ENCODE assay signal across 1 cellular context in the genomic region with DNA sequence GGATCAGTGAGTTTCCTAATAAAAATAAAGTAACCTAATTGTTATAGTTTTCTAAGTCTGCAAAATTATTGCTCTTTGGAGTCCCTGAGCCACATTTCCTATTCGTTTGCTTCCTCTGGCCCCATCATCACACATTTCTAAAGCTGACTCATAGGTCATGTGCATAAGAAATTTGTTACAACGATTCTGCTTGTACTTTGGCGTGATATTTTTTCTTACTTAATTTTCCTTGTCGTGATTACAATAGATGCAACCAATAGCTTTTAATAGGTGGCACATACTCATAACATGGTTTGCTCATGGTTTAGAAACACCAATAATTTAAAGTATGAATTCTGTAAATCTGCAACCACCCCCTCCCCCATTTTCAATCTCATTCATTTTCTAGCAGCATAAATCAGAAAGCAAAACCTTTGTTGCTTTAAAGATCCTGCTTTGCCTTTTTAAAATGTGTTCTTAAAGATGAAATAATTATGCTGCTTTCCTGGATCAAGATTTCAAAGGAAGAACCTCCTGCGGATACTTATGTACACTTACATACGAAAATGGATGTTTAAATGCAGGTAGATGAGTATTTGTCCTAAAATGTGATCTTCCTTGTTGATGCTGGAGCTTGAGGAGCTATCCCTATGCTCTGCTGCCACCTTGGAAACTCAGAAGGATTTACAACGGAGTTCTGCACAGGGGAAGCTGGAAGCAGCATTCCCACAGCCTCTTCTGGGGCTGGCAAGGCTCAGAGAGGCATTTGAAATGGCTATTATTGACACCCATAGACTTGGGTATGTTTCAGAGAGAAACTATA.
TF ChIP-seq lines count a peak whose summit lies in the region.

No MANE protein-coding gene starts in this region.

TF ChIP-seq in GM23338, 12 proteins besides CTCF, POLR2A, EP300 and RAD21:
- TF ChIP-seq, protein P1, sequence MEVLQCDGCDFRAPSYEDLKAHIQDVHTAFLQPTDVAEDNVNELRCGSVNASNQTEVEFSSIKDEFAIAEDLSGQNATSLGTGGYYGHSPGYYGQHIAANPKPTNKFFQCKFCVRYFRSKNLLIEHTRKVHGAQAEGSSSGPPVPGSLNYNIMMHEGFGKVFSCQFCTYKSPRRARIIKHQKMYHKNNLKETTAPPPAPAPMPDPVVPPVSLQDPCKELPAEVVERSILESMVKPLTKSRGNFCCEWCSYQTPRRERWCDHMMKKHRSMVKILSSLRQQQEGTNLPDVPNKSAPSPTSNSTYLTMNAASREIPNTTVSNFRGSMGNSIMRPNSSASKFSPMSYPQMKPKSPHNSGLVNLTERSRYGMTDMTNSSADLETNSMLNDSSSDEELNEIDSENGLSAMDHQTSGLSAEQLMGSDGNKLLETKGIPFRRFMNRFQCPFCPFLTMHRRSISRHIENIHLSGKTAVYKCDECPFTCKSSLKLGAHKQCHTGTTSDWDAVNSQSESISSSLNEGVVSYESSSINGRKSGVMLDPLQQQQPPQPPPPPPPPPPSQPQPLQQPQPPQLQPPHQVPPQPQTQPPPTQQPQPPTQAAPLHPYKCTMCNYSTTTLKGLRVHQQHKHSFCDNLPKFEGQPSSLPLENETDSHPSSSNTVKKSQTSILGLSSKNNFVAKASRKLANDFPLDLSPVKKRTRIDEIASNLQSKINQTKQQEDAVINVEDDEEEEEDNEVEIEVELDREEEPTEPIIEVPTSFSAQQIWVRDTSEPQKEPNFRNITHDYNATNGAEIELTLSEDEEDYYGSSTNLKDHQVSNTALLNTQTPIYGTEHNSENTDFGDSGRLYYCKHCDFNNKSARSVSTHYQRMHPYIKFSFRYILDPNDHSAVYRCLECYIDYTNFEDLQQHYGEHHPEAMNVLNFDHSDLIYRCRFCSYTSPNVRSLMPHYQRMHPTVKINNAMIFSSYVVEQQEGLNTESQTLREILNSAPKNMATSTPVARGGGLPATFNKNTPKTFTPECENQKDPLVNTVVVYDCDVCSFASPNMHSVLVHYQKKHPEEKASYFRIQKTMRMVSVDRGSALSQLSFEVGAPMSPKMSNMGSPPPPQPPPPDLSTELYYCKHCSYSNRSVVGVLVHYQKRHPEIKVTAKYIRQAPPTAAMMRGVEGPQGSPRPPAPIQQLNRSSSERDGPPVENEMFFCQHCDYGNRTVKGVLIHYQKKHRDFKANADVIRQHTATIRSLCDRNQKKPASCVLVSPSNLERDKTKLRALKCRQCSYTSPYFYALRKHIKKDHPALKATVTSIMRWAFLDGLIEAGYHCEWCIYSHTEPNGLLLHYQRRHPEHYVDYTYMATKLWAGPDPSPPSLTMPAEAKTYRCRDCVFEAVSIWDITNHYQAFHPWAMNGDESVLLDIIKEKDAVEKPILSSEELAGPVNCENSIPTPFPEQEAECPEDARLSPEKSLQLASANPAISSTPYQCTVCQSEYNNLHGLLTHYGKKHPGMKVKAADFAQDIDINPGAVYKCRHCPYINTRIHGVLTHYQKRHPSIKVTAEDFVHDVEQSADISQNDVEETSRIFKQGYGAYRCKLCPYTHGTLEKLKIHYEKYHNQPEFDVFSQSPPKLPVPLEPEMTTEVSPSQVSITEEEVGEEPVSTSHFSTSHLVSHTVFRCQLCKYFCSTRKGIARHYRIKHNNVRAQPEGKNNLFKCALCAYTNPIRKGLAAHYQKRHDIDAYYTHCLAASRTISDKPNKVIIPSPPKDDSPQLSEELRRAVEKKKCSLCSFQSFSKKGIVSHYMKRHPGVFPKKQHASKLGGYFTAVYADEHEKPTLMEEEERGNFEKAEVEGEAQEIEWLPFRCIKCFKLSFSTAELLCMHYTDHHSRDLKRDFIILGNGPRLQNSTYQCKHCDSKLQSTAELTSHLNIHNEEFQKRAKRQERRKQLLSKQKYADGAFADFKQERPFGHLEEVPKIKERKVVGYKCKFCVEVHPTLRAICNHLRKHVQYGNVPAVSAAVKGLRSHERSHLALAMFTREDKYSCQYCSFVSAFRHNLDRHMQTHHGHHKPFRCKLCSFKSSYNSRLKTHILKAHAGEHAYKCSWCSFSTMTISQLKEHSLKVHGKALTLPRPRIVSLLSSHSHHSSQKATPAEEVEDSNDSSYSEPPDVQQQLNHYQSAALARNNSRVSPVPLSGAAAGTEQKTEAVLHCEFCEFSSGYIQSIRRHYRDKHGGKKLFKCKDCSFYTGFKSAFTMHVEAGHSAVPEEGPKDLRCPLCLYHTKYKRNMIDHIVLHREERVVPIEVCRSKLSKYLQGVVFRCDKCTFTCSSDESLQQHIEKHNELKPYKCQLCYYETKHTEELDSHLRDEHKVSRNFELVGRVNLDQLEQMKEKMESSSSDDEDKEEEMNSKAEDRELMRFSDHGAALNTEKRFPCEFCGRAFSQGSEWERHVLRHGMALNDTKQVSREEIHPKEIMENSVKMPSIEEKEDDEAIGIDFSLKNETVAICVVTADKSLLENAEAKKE (CRISPR knock-in tag; IDR thresholded peaks at IDR 0.05): no peak
- TF ChIP-seq POLR2AphosphoS5 (IDR thresholded peaks at IDR 0.05; ENCODE audit: low read depth): no peak
- TF ChIP-seq CREB1 (CRISPR knock-in tag; IDR thresholded peaks at IDR 0.05; ENCODE audit: low read depth): no peak
- TF ChIP-seq NANOG (IDR thresholded peaks at IDR 0.05; ENCODE audit: borderline replicate concordance): no peak
- TF ChIP-seq ZNF114 (CRISPR knock-in tag; IDR thresholded peaks at IDR 0.05): no peak
- TF ChIP-seq STAT1 (IDR thresholded peaks at IDR 0.05; ENCODE audit: unreplicated experiment): no peak
- TF ChIP-seq EZH2phosphoT487 (IDR thresholded peaks at IDR 0.05; ENCODE audit: unreplicated experiment): no peak
- TF ChIP-seq EZH2 (IDR thresholded peaks at IDR 0.05; ENCODE audit: low read depth, unreplicated experiment): no peak
- TF ChIP-seq, protein P2, sequence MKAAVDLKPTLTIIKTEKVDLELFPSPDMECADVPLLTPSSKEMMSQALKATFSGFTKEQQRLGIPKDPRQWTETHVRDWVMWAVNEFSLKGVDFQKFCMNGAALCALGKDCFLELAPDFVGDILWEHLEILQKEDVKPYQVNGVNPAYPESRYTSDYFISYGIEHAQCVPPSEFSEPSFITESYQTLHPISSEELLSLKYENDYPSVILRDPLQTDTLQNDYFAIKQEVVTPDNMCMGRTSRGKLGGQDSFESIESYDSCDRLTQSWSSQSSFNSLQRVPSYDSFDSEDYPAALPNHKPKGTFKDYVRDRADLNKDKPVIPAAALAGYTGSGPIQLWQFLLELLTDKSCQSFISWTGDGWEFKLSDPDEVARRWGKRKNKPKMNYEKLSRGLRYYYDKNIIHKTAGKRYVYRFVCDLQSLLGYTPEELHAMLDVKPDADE (IDR thresholded peaks at IDR 0.05): no peak
- no peak for TF ChIP-seq JUNB (IDR thresholded peaks at IDR 0.05; ENCODE audit: unreplicated experiment)
- no peak for TF ChIP-seq ZNF331 (CRISPR knock-in tag; IDR thresholded peaks at IDR 0.05; ENCODE audit: low read depth)
- TF ChIP-seq, protein P3, sequence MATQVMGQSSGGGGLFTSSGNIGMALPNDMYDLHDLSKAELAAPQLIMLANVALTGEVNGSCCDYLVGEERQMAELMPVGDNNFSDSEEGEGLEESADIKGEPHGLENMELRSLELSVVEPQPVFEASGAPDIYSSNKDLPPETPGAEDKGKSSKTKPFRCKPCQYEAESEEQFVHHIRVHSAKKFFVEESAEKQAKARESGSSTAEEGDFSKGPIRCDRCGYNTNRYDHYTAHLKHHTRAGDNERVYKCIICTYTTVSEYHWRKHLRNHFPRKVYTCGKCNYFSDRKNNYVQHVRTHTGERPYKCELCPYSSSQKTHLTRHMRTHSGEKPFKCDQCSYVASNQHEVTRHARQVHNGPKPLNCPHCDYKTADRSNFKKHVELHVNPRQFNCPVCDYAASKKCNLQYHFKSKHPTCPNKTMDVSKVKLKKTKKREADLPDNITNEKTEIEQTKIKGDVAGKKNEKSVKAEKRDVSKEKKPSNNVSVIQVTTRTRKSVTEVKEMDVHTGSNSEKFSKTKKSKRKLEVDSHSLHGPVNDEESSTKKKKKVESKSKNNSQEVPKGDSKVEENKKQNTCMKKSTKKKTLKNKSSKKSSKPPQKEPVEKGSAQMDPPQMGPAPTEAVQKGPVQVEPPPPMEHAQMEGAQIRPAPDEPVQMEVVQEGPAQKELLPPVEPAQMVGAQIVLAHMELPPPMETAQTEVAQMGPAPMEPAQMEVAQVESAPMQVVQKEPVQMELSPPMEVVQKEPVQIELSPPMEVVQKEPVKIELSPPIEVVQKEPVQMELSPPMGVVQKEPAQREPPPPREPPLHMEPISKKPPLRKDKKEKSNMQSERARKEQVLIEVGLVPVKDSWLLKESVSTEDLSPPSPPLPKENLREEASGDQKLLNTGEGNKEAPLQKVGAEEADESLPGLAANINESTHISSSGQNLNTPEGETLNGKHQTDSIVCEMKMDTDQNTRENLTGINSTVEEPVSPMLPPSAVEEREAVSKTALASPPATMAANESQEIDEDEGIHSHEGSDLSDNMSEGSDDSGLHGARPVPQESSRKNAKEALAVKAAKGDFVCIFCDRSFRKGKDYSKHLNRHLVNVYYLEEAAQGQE (IDR thresholded peaks at IDR 0.05; ENCODE audit: unreplicated experiment): no peak
